ENCODE assay signal across 10 cellular contexts in genomic region chr20:34557936-34558319, GRCh38. TPM values are rescaled to one million over a fixed set of nuclear protein-coding genes. Genes with fewer than 3 reads are reported as not detected.
DNase-seq lines count a peak whose midpoint lies in the region; ATAC-seq and TF ChIP-seq lines count a peak whose summit lies in the region.
"Had no signal": no experiment of that assay in that cellular context is flagged by ENCODE, and none has a peak within 500 bp of the region (broad histone marks: within the 10 kb centered on the region; RNA-seq: fewer than 3 reads in every experiment).

No MANE protein-coding gene starts in this region.

- TF ChIP-seq POLR2A in gastrocnemius medialis (IDR thresholded peaks at IDR 0.05), result no peak

- peak overlapping the region; percentile 14 for H3K4me2 ChIP-seq in SU-DHL-6 (ENCODE audit: low read depth, low read length, poor library complexity, severe bottlenecking)

- no peaks in the 10 kb centered on the region for H3F3A ChIP-seq in SU-DHL-6 (ENCODE audit: insufficient read depth)

- H3K27ac ChIP-seq in SU-DHL-6 (ENCODE audit: low read depth, low read length), result no peak overlapping the region
- H3K27ac ChIP-seq in gastrocnemius medialis, result peak overlapping the region; percentile 81 to 90 (median 86)
- H3K27ac ChIP-seq: HL-60 had no signal

- peak in 1 of 2 donors; percentile 7 for ATAC-seq in gastrocnemius medialis
- ATAC-seq in GM21717 (IDR thresholded peaks at IDR 0.05; ENCODE audit: unreplicated experiment), result no peak
- no peak for ATAC-seq in GM21390 (IDR thresholded peaks at IDR 0.05; ENCODE audit: unreplicated experiment)

- H3K27me3 ChIP-seq in SU-DHL-6 (ENCODE audit: low read length), result no peaks in the 10 kb centered on the region
- no peaks in the 10 kb centered on the region for H3K27me3 ChIP-seq in gastrocnemius medialis

- in situ Hi-C loops in gastrocnemius medialis (cut with MboI; ENCODE audit: low sequenced_read_pairs in 4 of 4), result no loop called here

- no peaks in the 10 kb centered on the region for H4K20me1 ChIP-seq in SU-DHL-6 (ENCODE audit: low read depth, low read length)

- DNase-seq in fibroblast of pulmonary artery (ENCODE audit: low read depth) (no peak), gastrocnemius medialis (no peak), 8988T (no peak)
- no peak for DNase-seq in activated effector memory CD4-positive, alpha-beta T cell treated with anti-CD3 and anti-CD28 coated beads, Interleukin-2, amount 50 U/mL, for 16 hours
- DNase-seq: cortex of kidney had no signal

- H3K9me3 ChIP-seq in SU-DHL-6 (ENCODE audit: insufficient read depth, low read length) (no peaks in the 10 kb centered on the region), gastrocnemius medialis (no peaks in the 10 kb centered on the region)

- intact Hi-C loops in gastrocnemius medialis (cut with DNase I; ENCODE audit: low total_unique reads), result loop anchor here (1.0 kb wide), 1 partner anchor 146 kb away; the partner anchor contains the start of gene TP53INP2

- H2AFZ ChIP-seq in SU-DHL-6 (ENCODE audit: low read depth, low read length, severe bottlenecking), result peak overlapping the region; percentile 64

- TF ChIP-seq CTCF in SU-DHL-6 (IDR thresholded peaks at IDR 0.05; ENCODE audit: insufficient read depth, low read length, poor library complexity, severe bottlenecking) (no peak), fibroblast of pulmonary artery (IDR thresholded peaks at IDR 0.05; ENCODE audit: low read length, missing control alignments) (no peak), gastrocnemius medialis (IDR thresholded peaks at IDR 0.05 in 4 of 5, conservative IDR thresholded peaks at IDR 0.05 in 1 of 5) (no peak)

- H3K79me2 ChIP-seq in SU-DHL-6 (ENCODE audit: insufficient read depth, low read length), result no peaks in the 10 kb centered on the region

- no peaks in the 10 kb centered on the region for H3K9me2 ChIP-seq in SU-DHL-6 (replicated peaks; ENCODE audit: insufficient read depth, low read length)

- no peak overlapping the region for H3K9ac ChIP-seq in SU-DHL-6 (ENCODE audit: low read length)

- H3K4me3 ChIP-seq in GM08714 (ENCODE audit: low read length) (peak overlapping the region; percentile 82), SU-DHL-6 (ENCODE audit: insufficient read depth, low read length, poor library complexity, severe bottlenecking) (no peak overlapping the region), fibroblast of pulmonary artery (replicated peaks; ENCODE audit: low read depth, low read length) (peak overlapping the region; percentile 78), gastrocnemius medialis (peak overlapping the region; percentile 65 to 97 (median 85))

- no peaks in the 10 kb centered on the region for H3K36me3 ChIP-seq in SU-DHL-6 (ENCODE audit: low read length)
- H3K36me3 ChIP-seq in gastrocnemius medialis, result no peaks in the 10 kb centered on the region

- peaks cover 5% of the 10 kb centered on the region in 2 donors for H3K4me1 ChIP-seq in gastrocnemius medialis

RNA-seq across cellular contexts. Expression of gene MAP1LC3A, which starts 0.6 kb away (rescaled TPM):
- 10 to 100 TPM; 41.5 to 62.7 (median 56.4) TPM for total RNA-seq in gastrocnemius medialis

RNA-seq across cellular contexts. Expression of gene DYNLRB1, which starts 41.7 kb away (rescaled TPM):
- 100 to 1,000 TPM; 115 to 216 (median 142) TPM for total RNA-seq in gastrocnemius medialis
